ENCODE assay signal across 22 cellular contexts in the genomic region with DNA sequence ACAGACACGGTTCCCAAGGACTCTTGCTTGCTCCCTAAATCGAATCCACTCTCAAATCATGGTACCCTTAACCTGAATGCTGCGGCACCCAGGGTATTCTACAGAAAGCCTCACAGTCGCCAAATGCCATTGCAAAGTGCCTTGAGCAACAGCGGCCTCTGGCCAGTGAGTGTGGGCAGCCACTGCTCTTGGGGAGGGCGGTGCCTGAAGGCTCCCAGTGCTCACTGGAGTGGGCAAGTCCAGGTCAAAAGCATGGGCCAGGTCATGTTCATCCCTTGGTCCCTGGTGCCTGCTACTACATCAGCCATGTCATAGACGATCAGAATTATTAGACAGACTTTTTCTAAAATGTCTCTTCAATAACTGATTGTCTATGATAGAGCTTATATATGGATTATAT.
"Had no signal": no experiment of that assay in that cellular context is flagged by ENCODE, and none has a peak within 500 bp of the region (broad histone marks: within the 10 kb centered on the region; RNA-seq: fewer than 3 reads in every experiment).

No MANE protein-coding gene starts in this region.

- H3K27ac Mint-ChIP-seq: effector memory CD8-positive, alpha-beta T cell; memory B cell; natural killer cell treated with Interleukin-12 subunit alpha and Interleukin-12 subunit beta and Interleukin-15 and Interleukin-18, amount 100 ng/mL, for 72 hours; stimulated activated memory B cell treated with anti-CD40 and anti-IgM and Interleukin-4, amounts not matched to agents 10 μg/mL and 1 μg/mL and 100 μg/mL, for 72 hours; stimulated activated naive CD8-positive, alpha-beta T cell treated with anti-CD3 and anti-CD28 coated beads, Interleukin-15, Interleukin-2, amounts not matched to agents 100 ng/mL and 50 ng/mL, for 24 hours had no signal

- H3K4me3 ChIP-seq: left ventricle myocardium inferior, lower lobe of right lung, psoas muscle, spleen, tibial artery, upper lobe of right lung had no signal

- H3K27ac ChIP-seq: foreskin keratinocyte, left ventricle myocardium inferior, lower lobe of right lung, parathyroid adenoma, psoas muscle, spleen, tibial artery, upper lobe of right lung had no signal

- ATAC-seq: effector memory CD8-positive, alpha-beta T cell; foreskin keratinocyte; left cardiac atrium; lower lobe of right lung; natural killer cell treated with Interleukin-12 subunit alpha and Interleukin-12 subunit beta and Interleukin-15 and Interleukin-18, amount 100 ng/mL, for 72 hours; psoas muscle; sciatic nerve; stimulated activated memory B cell treated with anti-CD40 and anti-IgM and Interleukin-4, amounts not matched to agents 10 μg/mL and 1 μg/mL and 100 μg/mL, for 72 hours; upper lobe of right lung had no signal

- H3K4me1 Mint-ChIP-seq: memory B cell; stimulated activated memory B cell treated with anti-CD40 and anti-IgM and Interleukin-4, amounts not matched to agents 10 μg/mL and 1 μg/mL and 100 μg/mL, for 72 hours had no signal

- H3K36me3 ChIP-seq: left ventricle myocardium inferior, lower lobe of right lung, tibial artery, upper lobe of right lung had no signal

- H3K4me3 Mint-ChIP-seq: effector memory CD8-positive, alpha-beta T cell; memory B cell; natural killer cell treated with Interleukin-12 subunit alpha and Interleukin-12 subunit beta and Interleukin-15 and Interleukin-18, amount 100 ng/mL, for 72 hours; stimulated activated memory B cell treated with anti-CD40 and anti-IgM and Interleukin-4, amounts not matched to agents 10 μg/mL and 1 μg/mL and 100 μg/mL, for 72 hours; stimulated activated naive CD8-positive, alpha-beta T cell treated with anti-CD3 and anti-CD28 coated beads, Interleukin-15, Interleukin-2, amounts not matched to agents 100 ng/mL and 50 ng/mL, for 24 hours had no signal

- H3K9me3 ChIP-seq: left ventricle myocardium inferior, lower lobe of right lung, psoas muscle, spleen, tibial artery, upper lobe of right lung had no signal

- DNase-seq: effector memory CD8-positive, alpha-beta T cell; foreskin keratinocyte; kidney; left cardiac atrium; left ventricle myocardium inferior; lower lobe of right lung; midbrain; occipital lobe; psoas muscle; retina; spleen; stimulated activated CD4-positive, alpha-beta T cell treated with anti-CD3 and anti-CD28 coated beads, Interleukin-15, amount 100 ng/mL, for 24 hours; stimulated activated CD4-positive, alpha-beta T cell treated with anti-CD3 and anti-CD28 coated beads, Interleukin-1b, Interleukin-23, amount 100 ng/mL, for 48 hours; stimulated activated CD4-positive, alpha-beta T cell treated with anti-CD3 and anti-CD28 coated beads, Interleukin-4, amount 100 ng/mL, for 24 hours; upper lobe of right lung had no signal

- H3K27me3 Mint-ChIP-seq: effector memory CD8-positive, alpha-beta T cell; stimulated activated memory B cell treated with anti-CD40 and anti-IgM and Interleukin-4, amounts not matched to agents 10 μg/mL and 1 μg/mL and 100 μg/mL, for 72 hours; stimulated activated naive CD8-positive, alpha-beta T cell treated with anti-CD3 and anti-CD28 coated beads, Interleukin-15, Interleukin-2, amounts not matched to agents 100 ng/mL and 50 ng/mL, for 24 hours had no signal

- H3K4me1 ChIP-seq: foreskin keratinocyte, left ventricle myocardium inferior, lower lobe of right lung, parathyroid adenoma, psoas muscle, spleen, tibial artery, upper lobe of right lung had no signal

- H3K36me3 Mint-ChIP-seq: memory B cell; natural killer cell treated with Interleukin-12 subunit alpha and Interleukin-12 subunit beta and Interleukin-15 and Interleukin-18, amount 100 ng/mL, for 72 hours; stimulated activated memory B cell treated with anti-CD40 and anti-IgM and Interleukin-4, amounts not matched to agents 10 μg/mL and 1 μg/mL and 100 μg/mL, for 72 hours had no signal

- H3K27me3 ChIP-seq: spleen, tibial artery, upper lobe of right lung had no signal

- H3K9ac ChIP-seq: parathyroid adenoma had no signal

- H3K9me3 Mint-ChIP-seq: effector memory CD8-positive, alpha-beta T cell; natural killer cell treated with Interleukin-12 subunit alpha and Interleukin-12 subunit beta and Interleukin-15 and Interleukin-18, amount 100 ng/mL, for 72 hours; stimulated activated naive CD8-positive, alpha-beta T cell treated with anti-CD3 and anti-CD28 coated beads, Interleukin-15, Interleukin-2, amounts not matched to agents 100 ng/mL and 50 ng/mL, for 24 hours had no signal
